ENCODE assay signal across 9 cellular contexts in genomic region chr4:164937576-164938270, GRCh38. TPM values are rescaled to one million over a fixed set of nuclear protein-coding genes. Genes with fewer than 3 reads are reported as not detected.
DNase-seq lines count a peak whose midpoint lies in the region; ATAC-seq, FAIRE-seq and TF ChIP-seq lines count a peak whose summit lies in the region.
"Had no signal": no experiment of that assay in that cellular context is flagged by ENCODE, and none has a peak within 500 bp of the region (broad histone marks: within the 10 kb centered on the region; RNA-seq: fewer than 3 reads in every experiment).

No MANE protein-coding gene starts in this region.

- CTCF ChIA-PET in A549 (lab: Yijun Ruan, JAX) = interaction anchor here (2.6 kb wide), 1 partner anchor 11 kb away, joined by 8 read pairs; no protein-coding TSS in a partner anchor

- TF ChIP-seq CTCF in A549 (IDR thresholded peaks at IDR 0.05) (no peak), bronchial epithelial cell (IDR thresholded peaks at IDR 0.05; ENCODE audit: insufficient read depth, low read length, severe bottlenecking) (peak; percentile 7)

- no peaks in the 10 kb centered on the region for H3K4me1 Mint-ChIP-seq in effector memory CD8-positive, alpha-beta T cell (ENCODE audit: low read depth in 2 of 2)
- H3K4me1 Mint-ChIP-seq in activated CD4-positive, alpha-beta T cell treated with anti-CD3 and anti-CD28 coated beads, Interleukin-2, amount 10 ng/mL, durations not matched to agents 24 days and 14 days = no peaks in the 10 kb centered on the region

- no peak for TF ChIP-seq EP300 in A549 (IDR thresholded peaks at IDR 0.05)

- POLR2A ChIA-PET in A549 (lab: Yijun Ruan, JAX) = no interaction called here

- H3K4me2 ChIP-seq in A549 = no peak overlapping the region

- H3K36me3 Mint-ChIP-seq in effector memory CD8-positive, alpha-beta T cell (ENCODE audit: insufficient read depth) = no peaks in the 10 kb centered on the region
- no peaks in the 10 kb centered on the region for H3K36me3 Mint-ChIP-seq in activated CD4-positive, alpha-beta T cell treated with anti-CD3 and anti-CD28 coated beads, Interleukin-2, amount 10 ng/mL, durations not matched to agents 24 days and 14 days (ENCODE audit: low read depth)

- H3K9me3 ChIP-seq in A549 = no peaks in the 10 kb centered on the region

- no peak for TF ChIP-seq RAD21 in A549 (conservative IDR thresholded peaks at IDR 0.05 in 1 of 2, IDR thresholded peaks at IDR 0.05 in 1 of 2)

- H3K27ac Mint-ChIP-seq in effector memory CD8-positive, alpha-beta T cell = no peak overlapping the region
- no peak overlapping the region for H3K27ac Mint-ChIP-seq in activated CD4-positive, alpha-beta T cell treated with anti-CD3 and anti-CD28 coated beads, Interleukin-2, amount 10 ng/mL, durations not matched to agents 24 days and 14 days

- ATAC-seq in A549 (peak; percentile 64 to 70; a peak in 3 of 6 replicates), GM19324 (IDR thresholded peaks at IDR 0.05; ENCODE audit: low FRiP score, unreplicated experiment) (peak; percentile 43), HG03175 (IDR thresholded peaks at IDR 0.05; ENCODE audit: unreplicated experiment) (peak; percentile 48)
- no peak for ATAC-seq in effector memory CD8-positive, alpha-beta T cell (replicated peaks)

- peaks cover 25 to 72% of the 10 kb centered on the region in 2 donors for H3K27me3 Mint-ChIP-seq in effector memory CD8-positive, alpha-beta T cell
- peaks cover 7% of the 10 kb centered on the region for H3K27me3 Mint-ChIP-seq in activated CD4-positive, alpha-beta T cell treated with anti-CD3 and anti-CD28 coated beads, Interleukin-2, amount 10 ng/mL, durations not matched to agents 24 days and 14 days

- H3K4me3 Mint-ChIP-seq in effector memory CD8-positive, alpha-beta T cell = no peak overlapping the region
- H3K4me3 Mint-ChIP-seq in activated CD4-positive, alpha-beta T cell treated with anti-CD3 and anti-CD28 coated beads, Interleukin-2, amount 10 ng/mL, durations not matched to agents 24 days and 14 days = no peak overlapping the region

- H3K4me3 ChIP-seq in A549 = no peak overlapping the region
- no peak overlapping the region for H3K4me3 ChIP-seq in bronchial epithelial cell (ENCODE audit: low read depth, low read length)

- no peak for TF ChIP-seq POLR2A in A549 (IDR thresholded peaks at IDR 0.05; ENCODE audit: low read length)

- H3K36me3 ChIP-seq in bronchial epithelial cell (ENCODE audit: control insufficient read depth, insufficient read depth, low read length) = no peaks in the 10 kb centered on the region

- intact Hi-C loops in activated CD4-positive, alpha-beta T cell treated with anti-CD3 and anti-CD28 coated beads, Interleukin-2, amount 10 ng/mL, durations not matched to agents 24 days and 14 days (cut with micrococcal nuclease) = no loop called here

- no peak overlapping the region for H3K27ac ChIP-seq in A549

- FAIRE-seq in A549 (lab: Jason Lieb, UNC) = no peak
- peak; percentile 87 for FAIRE-seq in bronchial epithelial cell (lab: Jason Lieb, UNC)

- H3K9me3 Mint-ChIP-seq in effector memory CD8-positive, alpha-beta T cell = no peaks in the 10 kb centered on the region
- H3K9me3 Mint-ChIP-seq in activated CD4-positive, alpha-beta T cell treated with anti-CD3 and anti-CD28 coated beads, Interleukin-2, amount 10 ng/mL, durations not matched to agents 24 days and 14 days = no peaks in the 10 kb centered on the region

- DNase-seq in A549 (ENCODE audit: low read depth in 1 of 2, low spot score in 1 of 2) (no peak), bronchial epithelial cell (ENCODE audit: low read depth) (peak; percentile 14), stromal cell of bone marrow (ENCODE audit: low read depth) (peak; percentile 28), COLO829 (ENCODE audit: low spot score) (no peak)
- DNase-seq in effector memory CD8-positive, alpha-beta T cell = no peak
- no peak for DNase-seq in activated CD4-positive, alpha-beta T cell treated with anti-CD3 and anti-CD28 coated beads, Interleukin-2, amount 10 ng/mL, durations not matched to agents 24 days and 14 days

- no peaks in the 10 kb centered on the region for H3K27me3 ChIP-seq in bronchial epithelial cell (ENCODE audit: control insufficient read depth, insufficient read depth, low read length)

- no peaks in the 10 kb centered on the region for H3K4me1 ChIP-seq in A549

TF ChIP-seq in A549, 52 proteins besides CTCF, POLR2A, EP300 and RAD21:
- TF ChIP-seq HDAC2 (IDR thresholded peaks at IDR 0.05) (no peak), RNF2 (IDR thresholded peaks at IDR 0.05; ENCODE audit: borderline replicate concordance, low read depth) (no peak), NPAS2 (CRISPR knock-in tag; IDR thresholded peaks at IDR 0.05; ENCODE audit: borderline replicate concordance) (no peak), BCL3 (IDR thresholded peaks at IDR 0.05) (no peak), ZC3H11A (IDR thresholded peaks at IDR 0.05) (no peak), MAZ (IDR thresholded peaks at IDR 0.05; ENCODE audit: borderline replicate concordance, low read depth, low read length) (no peak), CHD4 (IDR thresholded peaks at IDR 0.05; ENCODE audit: borderline replicate concordance) (no peak), ELK1 (IDR thresholded peaks at IDR 0.05; ENCODE audit: low read depth, low read length) (no peak), MYC (IDR thresholded peaks at IDR 0.05; ENCODE audit: borderline replicate concordance, low read length) (no peak), NR3C1 (IDR thresholded peaks at IDR 0.05) (no peak), KDM5A (IDR thresholded peaks at IDR 0.05) (no peak), NFE2L2 (conservative IDR thresholded peaks at IDR 0.05; ENCODE audit: low read length) (no peak), FOSL2 (IDR thresholded peaks at IDR 0.05) (no peak), FOSL2 (CRISPR knock-in tag; IDR thresholded peaks at IDR 0.05) (no peak), MAFK (IDR thresholded peaks at IDR 0.05; ENCODE audit: partially characterized antibody) (no peak)

RNA-seq across cellular contexts. Expression of gene TRIM61, which starts 39.7 kb away (rescaled TPM):
- polyA plus RNA-seq in A549 (2011; rRNA removed) (not detected in 2 replicates), A549 (2017; fragmentation: RNase III; extraction: RNeasy Plus Mini Kit Qiagen cat#74134 plus additional on column Dnase treatment) (not detected in 3 replicates)
- not detected in 2 replicates for polyA plus RNA-seq in A549 (2012; cell fraction: cytosol; rRNA removed)
- not detected in 2 replicates for polyA plus RNA-seq in A549 (2012; cell fraction: nucleus; rRNA removed)
- not detected in 2 replicates for polyA minus RNA-seq in A549 (2011; rRNA and poly(A)+ RNA removed)
- 0.26 and 1.1 TPM in 2 replicates for total RNA-seq in bronchial epithelial cell
- total RNA-seq in activated CD4-positive, alpha-beta T cell treated with anti-CD3 and anti-CD28 coated beads, Interleukin-2, amount 10 ng/mL, durations not matched to agents 24 days and 14 days = 3.4 and 3.7 TPM in 2 replicates
- total RNA-seq: pulmonary artery endothelial cell had no signal

Comparison
In these comparisons a context has a peak if more than half of its experiments do, and no peak if none do; other contexts are left out.
1. DNase-seq: peak in bronchial epithelial cell (single experiment) and stromal cell of bone marrow (single experiment); none in A549 (0 of 2), effector memory CD8-positive, alpha-beta T cell (0 of 3), activated CD4-positive, alpha-beta T cell treated with anti-CD3 and anti-CD28 coated beads, Interleukin-2, amount 10 ng/mL, durations not matched to agents 24 days and 14 days (single experiment) and COLO829 (single experiment).